ENCODE assay signal across 10 cellular contexts in genomic region chr6:84052204-84052882, GRCh38. TPM values are rescaled to one million over a fixed set of nuclear protein-coding genes. Genes with fewer than 3 reads are reported as not detected.
DNase-seq lines count a peak whose midpoint lies in the region; ATAC-seq, FAIRE-seq and TF ChIP-seq lines count a peak whose summit lies in the region.
"Had no signal": no experiment of that assay in that cellular context is flagged by ENCODE, and none has a peak within 500 bp of the region (broad histone marks: within the 10 kb centered on the region; RNA-seq: fewer than 3 reads in every experiment).

No MANE protein-coding gene starts in this region.

- no peaks in the 10 kb centered on the region for H3K36me3 Mint-ChIP-seq in natural killer cell treated with Interleukin-12 subunit alpha and Interleukin-12 subunit beta and Interleukin-15 and Interleukin-18, amount 100 ng/mL, for 72 hours
- H3K36me3 Mint-ChIP-seq: stimulated activated naive B cell treated with anti-CD40 and anti-IgM and Interleukin-4, amounts not matched to agents 10 μg/mL and 1 μg/mL and 100 μg/mL, for 72 hours had no signal

- no peaks in the 10 kb centered on the region for H3K4me1 Mint-ChIP-seq in natural killer cell treated with Interleukin-12 subunit alpha and Interleukin-12 subunit beta and Interleukin-15 and Interleukin-18, amount 100 ng/mL, for 72 hours (ENCODE audit: low read depth in 2 of 2)
- H3K4me1 Mint-ChIP-seq: central memory CD8-positive, alpha-beta T cell; stimulated activated naive B cell treated with anti-CD40 and anti-IgM and Interleukin-4, amounts not matched to agents 10 μg/mL and 1 μg/mL and 100 μg/mL, for 72 hours had no signal

- H3K27ac Mint-ChIP-seq in natural killer cell treated with Interleukin-12 subunit alpha and Interleukin-12 subunit beta and Interleukin-15 and Interleukin-18, amount 100 ng/mL, for 72 hours: no peak overlapping the region
- H3K27ac Mint-ChIP-seq: stimulated activated naive B cell treated with anti-CD40 and anti-IgM and Interleukin-4, amounts not matched to agents 10 μg/mL and 1 μg/mL and 100 μg/mL, for 72 hours had no signal

- TF ChIP-seq CTCF in brain microvascular endothelial cell (IDR thresholded peaks at IDR 0.05; ENCODE audit: low read depth, low read length, missing control alignments): peak; percentile 45
- no peak for TF ChIP-seq CTCF in MM.1S (IDR thresholded peaks at IDR 0.05; ENCODE audit: low read length)

- H3K9me2 ChIP-seq in MM.1S (replicated peaks; ENCODE audit: insufficient read depth, low read length): no peaks in the 10 kb centered on the region

- H3K4me3 ChIP-seq in brain microvascular endothelial cell (ENCODE audit: low read depth, low read length) (peak overlapping the region; percentile 13), MM.1S (ENCODE audit: low read length) (no peak overlapping the region)

- DNase-seq in DMS79 treated with DMSO at 0.1 percent for 48 hours (lab: John Stamatoyannopoulos, UW) (peak; percentile 75), NCI-H2081 treated with DMSO at 0.1 percent for 48 hours (lab: John Stamatoyannopoulos, UW) (peak; percentile 77), brain microvascular endothelial cell (peak; percentile 71), islet precursor cell (peak; percentile 81), urothelium cell line (ENCODE audit: low spot score) (peak; percentile 34), MM.1S (no peak)
- no peak for DNase-seq in natural killer cell treated with Interleukin-12 subunit alpha and Interleukin-12 subunit beta and Interleukin-15 and Interleukin-18, amount 100 ng/mL, for 72 hours (ENCODE audit: low spot score)
- DNase-seq in activated naive CD4-positive, alpha-beta T cell treated with anti-CD3 and anti-CD28 coated beads, Interleukin-2, amount 50 U/mL, for 16 hours: no peak
- DNase-seq: stimulated activated naive B cell treated with anti-CD40 and anti-IgM and Interleukin-4, amounts not matched to agents 10 μg/mL and 1 μg/mL and 100 μg/mL, for 72 hours had no signal

- no peaks in the 10 kb centered on the region for H3K36me3 ChIP-seq in brain microvascular endothelial cell (replicated peaks)
- H3K36me3 ChIP-seq in MM.1S (replicated peaks; ENCODE audit: insufficient read depth, low read length): no peaks in the 10 kb centered on the region

- no peaks in the 10 kb centered on the region for H3K4me1 ChIP-seq in MM.1S (ENCODE audit: low read length)

- H3K27ac ChIP-seq in brain microvascular endothelial cell (no peak overlapping the region), MM.1S (ENCODE audit: low read length) (no peak overlapping the region)

- no peak overlapping the region for H3K4me3 Mint-ChIP-seq in natural killer cell treated with Interleukin-12 subunit alpha and Interleukin-12 subunit beta and Interleukin-15 and Interleukin-18, amount 100 ng/mL, for 72 hours
- H3K4me3 Mint-ChIP-seq: central memory CD8-positive, alpha-beta T cell; stimulated activated naive B cell treated with anti-CD40 and anti-IgM and Interleukin-4, amounts not matched to agents 10 μg/mL and 1 μg/mL and 100 μg/mL, for 72 hours had no signal

- H3K9ac ChIP-seq in MM.1S (ENCODE audit: low read length): no peak overlapping the region

- no peak overlapping the region for H2AFZ ChIP-seq in MM.1S (ENCODE audit: low read length)

- H3K79me2 ChIP-seq in MM.1S (ENCODE audit: low read length): no peaks in the 10 kb centered on the region

- no peak overlapping the region for H3K4me2 ChIP-seq in MM.1S (ENCODE audit: low read depth, low read length)

- FAIRE-seq in urothelium cell line (lab: Jason Lieb, UNC): no peak

- no peak for ATAC-seq in natural killer cell treated with Interleukin-12 subunit alpha and Interleukin-12 subunit beta and Interleukin-15 and Interleukin-18, amount 100 ng/mL, for 72 hours

- in situ Hi-C loops in brain microvascular endothelial cell (cut with HindIII; ENCODE audit: low pct_ligation_motif_present, low sequenced_read_pairs): no loop called here

- H3K27me3 Mint-ChIP-seq in natural killer cell treated with Interleukin-12 subunit alpha and Interleukin-12 subunit beta and Interleukin-15 and Interleukin-18, amount 100 ng/mL, for 72 hours: no peaks in the 10 kb centered on the region

- H4K20me1 ChIP-seq in MM.1S (ENCODE audit: insufficient read depth, low read length): no peaks in the 10 kb centered on the region

- no peaks in the 10 kb centered on the region for H3F3A ChIP-seq in MM.1S (ENCODE audit: insufficient read depth, low read length)

- no peaks in the 10 kb centered on the region for H3K27me3 ChIP-seq in brain microvascular endothelial cell (replicated peaks)
- H3K27me3 ChIP-seq in MM.1S (replicated peaks; ENCODE audit: insufficient read depth, low read length): no peaks in the 10 kb centered on the region

- peaks cover 2% of the 10 kb centered on the region for H3K9me3 Mint-ChIP-seq in natural killer cell treated with Interleukin-12 subunit alpha and Interleukin-12 subunit beta and Interleukin-15 and Interleukin-18, amount 100 ng/mL, for 72 hours
- H3K9me3 Mint-ChIP-seq: central memory CD8-positive, alpha-beta T cell had no signal

- H3K9me3 ChIP-seq in MM.1S (replicated peaks; ENCODE audit: insufficient read depth, low read length): no peaks in the 10 kb centered on the region

RNA-seq across cellular contexts. Expression of gene MRAP2, which starts 18.8 kb away (rescaled TPM):
- total RNA-seq in natural killer cell treated with Interleukin-12 subunit alpha and Interleukin-12 subunit beta and Interleukin-15 and Interleukin-18, amount 100 ng/mL, for 72 hours: not detected

Comparison
In these comparisons a context has a peak if more than half of its experiments do, and no peak if none do; other contexts are left out.
1. DNase-seq: peak in DMS79 treated with DMSO at 0.1 percent for 48 hours (single experiment), NCI-H2081 treated with DMSO at 0.1 percent for 48 hours (single experiment), brain microvascular endothelial cell (single experiment), islet precursor cell (single experiment) and urothelium cell line (single experiment); none in natural killer cell treated with Interleukin-12 subunit alpha and Interleukin-12 subunit beta and Interleukin-15 and Interleukin-18, amount 100 ng/mL, for 72 hours (single experiment), activated naive CD4-positive, alpha-beta T cell treated with anti-CD3 and anti-CD28 coated beads, Interleukin-2, amount 50 U/mL, for 16 hours (single experiment) and MM.1S (single experiment).